Comparison of ENCODE assay signal across 20 cellular contexts in genomic region chr2:240349133-240350005, GRCh38.
"Had no signal": no experiment of that assay in that cellular context is flagged by ENCODE, and none has a peak within 500 bp of the region (broad histone marks: within the 10 kb centered on the region; RNA-seq: fewer than 3 reads in every experiment).

No MANE protein-coding gene starts in this region.

- H3K4me3 ChIP-seq: coronary artery, esophagus squamous epithelium, gastroesophageal sphincter, heart left ventricle, pancreas, spleen, upper lobe of left lung had no signal

- H3K36me3 ChIP-seq: esophagus squamous epithelium, gastroesophageal sphincter, heart left ventricle, neutrophil, pancreas, spleen, upper lobe of left lung, WERI-Rb-1 had no signal

- ATAC-seq: activated CD8-positive, alpha-beta T cell treated with anti-CD3 and anti-CD28 coated beads, Interleukin-2, amount 10 ng/mL, durations not matched to agents 7 days and 5 days; activated naive CD4-positive, alpha-beta T cell treated with anti-CD3 and anti-CD28 coated beads, Interleukin-2, amount 50 U/mL, for 72 hours; gastroesophageal sphincter; natural killer cell treated with Interleukin-12 subunit alpha and Interleukin-12 subunit beta and Interleukin-15 and Interleukin-18, amount 100 ng/mL, for 72 hours; T-cell had no signal

- H3K27ac ChIP-seq: coronary artery, esophagus squamous epithelium, gastroesophageal sphincter, heart left ventricle, neutrophil, pancreas, spleen, upper lobe of left lung, WERI-Rb-1 had no signal

- DNase-seq: activated CD4-positive, alpha-beta T cell treated with anti-CD3 and anti-CD28 coated beads, Interleukin-2, amount 50 U/mL, for 1 hour; activated CD4-positive, CD25-positive, alpha-beta regulatory T cell treated with anti-CD3 and anti-CD28 coated beads, Interleukin-2, amount 50 U/mL, for 72 hours; activated CD8-positive, alpha-beta T cell treated with anti-CD3 and anti-CD28 coated beads, Interleukin-2, amount 10 ng/mL, durations not matched to agents 7 days and 5 days; activated T-cell treated with anti-CD3 and anti-CD28 coated beads, Interleukin-2, amount 50 U/mL, for 1 hour; endodermal cell; esophagus squamous epithelium; spleen; stimulated activated CD4-positive, alpha-beta T cell treated with anti-CD3 and anti-CD28 coated beads, Interleukin-4, amount 100 ng/mL, for 1 hour; stimulated activated naive CD4-positive, alpha-beta T cell treated with Interleukin-2 at 50 U/mL for 16 hours; T-cell; upper lobe of left lung; WERI-Rb-1 had no signal

- H3K27me3 ChIP-seq: neutrophil, pancreas, upper lobe of left lung had no signal

- H3K9me3 ChIP-seq: neutrophil, pancreas had no signal

- H3K4me1 ChIP-seq: gastroesophageal sphincter, pancreas, upper lobe of left lung had no signal

- FAIRE-seq: islet of Langerhans, pancreas had no signal
